ENCODE assay signal across 25 cellular contexts in the genomic region with DNA sequence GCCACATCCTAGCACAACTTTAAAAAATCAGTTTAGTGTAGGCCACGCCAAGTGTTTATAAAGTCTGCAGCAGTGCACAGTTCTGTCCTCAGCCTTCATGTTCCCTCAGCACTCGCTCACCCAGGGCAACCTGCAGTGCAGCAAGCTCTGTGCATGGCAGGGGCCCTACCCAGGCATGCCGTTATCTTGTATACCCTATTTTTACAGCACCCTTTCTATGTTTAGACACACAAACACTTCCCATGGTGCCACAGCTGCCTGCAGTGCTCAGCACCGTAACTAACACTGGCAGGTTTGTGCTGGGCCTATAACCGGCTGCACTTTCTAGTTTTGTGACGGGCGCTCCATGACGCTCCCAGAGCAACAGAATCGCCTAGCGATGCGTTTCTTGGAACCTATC. TPM values are rescaled to one million over a fixed set of nuclear protein-coding genes. Genes with fewer than 3 reads are reported as not detected.
DNase-seq lines count a peak whose midpoint lies in the region; ATAC-seq and TF ChIP-seq lines count a peak whose summit lies in the region.
"Had no signal": no experiment of that assay in that cellular context is flagged by ENCODE, and none has a peak within 500 bp of the region (broad histone marks: within the 10 kb centered on the region; RNA-seq: fewer than 3 reads in every experiment).

No MANE protein-coding gene starts in this region.

- TF ChIP-seq POLR2A in esophagus squamous epithelium (IDR thresholded peaks at IDR 0.05) = no peak

- peak; percentile 87 for ATAC-seq in Right ventricle myocardium inferior
- ATAC-seq: GM23338, PC-3 had no signal

- intact Hi-C loops in Right ventricle myocardium inferior (cut with DNase I) = loop anchor here (1.0 to 5.0 kb wide), 3 partner anchors 45 to 78 kb away; a partner anchor contains a TSS
- intact Hi-C loops in cardiac septum (cut with DNase I) = loop anchor here (10.0 kb wide), 1 partner anchor 187 kb away; a partner anchor contains a TSS
- intact Hi-C loops in left ventricle myocardium inferior (cut with micrococcal nuclease) = no loop called here
- intact Hi-C loops in esophagus squamous epithelium (cut with DNase I) = no loop called here

- H3K4me3 ChIP-seq in left ventricle myocardium inferior (peak overlapping the region; percentile 57), osteoblast (ENCODE audit: insufficient read depth, low read length) (no peak overlapping the region), esophagus squamous epithelium (no peak overlapping the region)
- H3K4me3 ChIP-seq: GM23338, SJCRH30 had no signal

- no peak overlapping the region for H2AFZ ChIP-seq in osteoblast (ENCODE audit: low read length)
- H2AFZ ChIP-seq: GM23338 had no signal

- no peak for DNase-seq in Right ventricle myocardium inferior (ENCODE audit: missing footprints)
- no peak for DNase-seq in cardiac septum (ENCODE audit: low spot score)
- peak; percentile 67 for DNase-seq in left ventricle myocardium inferior
- DNase-seq in osteoblast (ENCODE audit: insufficient read length, low spot score, missing footprints) = peak; percentile 63
- no peak for DNase-seq in activated CD4-positive, alpha-beta T cell treated with anti-CD3 and anti-CD28 coated beads for 48 hours
- no peak for DNase-seq in esophagus squamous epithelium (lab: John Stamatoyannopoulos, UW)
- no peak for DNase-seq in COLO668 (lab: John Stamatoyannopoulos, UW; ENCODE audit: unreplicated experiment)
- DNase-seq: AML-193, DMS153, GF-D8, HCEC 1CT, KBM-7, MV-4-11, NCI-H1417, NCI-H187, NCI-H2107, NCI-H2227 treated with DMSO at 0.1 percent for 48 hours, NCI-H510A treated with DMSO at 0.1 percent for 48 hours, NCI-H774, PC-3, RPMI8226, SJCRH30 had no signal

- H4K20me1 ChIP-seq in osteoblast (ENCODE audit: insufficient read depth, low read length) = no peaks in the 10 kb centered on the region

- TF ChIP-seq CTCF in left ventricle myocardium inferior (IDR thresholded peaks at IDR 0.05; ENCODE audit: borderline replicate concordance) (no peak), osteoblast (IDR thresholded peaks at IDR 0.05; ENCODE audit: extremely low read depth, low read depth, low read length) (no peak), esophagus squamous epithelium (IDR thresholded peaks at IDR 0.05) (no peak)

- no peak overlapping the region for H3K4me2 ChIP-seq in osteoblast (ENCODE audit: insufficient read depth, low read length)
- H3K4me2 ChIP-seq: GM23338 had no signal

- H3K36me3 ChIP-seq in left ventricle myocardium inferior (peaks cover 17% of the 10 kb centered on the region), osteoblast (ENCODE audit: insufficient read depth, low read length) (no peaks in the 10 kb centered on the region), esophagus squamous epithelium (peaks cover 0 to 14% (median 0%) of the 10 kb centered on the region in 3 donors)
- H3K36me3 ChIP-seq: SJCRH30 had no signal

- no peaks in the 10 kb centered on the region for H3K9me3 ChIP-seq in left ventricle myocardium inferior (replicated peaks)
- H3K9me3 ChIP-seq in osteoblast (ENCODE audit: low read depth, low read length) = no peaks in the 10 kb centered on the region
- H3K9me3 ChIP-seq in esophagus squamous epithelium = no peaks in the 10 kb centered on the region
- H3K9me3 ChIP-seq: SJCRH30 had no signal

- H3K79me2 ChIP-seq in osteoblast (ENCODE audit: insufficient read depth, low read length) = no peaks in the 10 kb centered on the region

- H3K4me1 ChIP-seq in left ventricle myocardium inferior (peaks cover 72% of the 10 kb centered on the region), osteoblast (ENCODE audit: insufficient read depth, low read length) (no peaks in the 10 kb centered on the region), esophagus squamous epithelium (no peaks in the 10 kb centered on the region)
- H3K4me1 ChIP-seq: SJCRH30 had no signal

- H3K27me3 ChIP-seq in left ventricle myocardium inferior (ENCODE audit: low read depth) = no peaks in the 10 kb centered on the region
- H3K27me3 ChIP-seq in osteoblast (ENCODE audit: insufficient read depth, low read length) = no peaks in the 10 kb centered on the region
- no peaks in the 10 kb centered on the region for H3K27me3 ChIP-seq in esophagus squamous epithelium
- H3K27me3 ChIP-seq: SJCRH30 had no signal

- peak overlapping the region; percentile 32 for H3K27ac ChIP-seq in cingulate gyrus (ENCODE audit: low read depth, low read length)
- H3K27ac ChIP-seq in left ventricle myocardium inferior (replicated peaks) = peak overlapping the region; percentile 96
- no peak overlapping the region for H3K27ac ChIP-seq in osteoblast (ENCODE audit: low read depth, low read length)
- no peak overlapping the region for H3K27ac ChIP-seq in esophagus squamous epithelium
- H3K27ac ChIP-seq: 22Rv1, SJCRH30 had no signal

- WGBS in esophagus squamous epithelium, 2 donors = 81 to 86% methylated on average over 10 to 11 of the region's 11 CpGs

RNA-seq across cellular contexts. Expression of a gene that starts 43.8 kb away (rescaled TPM):
- total RNA-seq in Right ventricle myocardium inferior (13.8 TPM), cardiac septum (17.4 TPM), left ventricle myocardium inferior (13.6 TPM), osteoblast (under 0.01 and 0.36 TPM in 2 replicates), esophagus squamous epithelium (1 to 10 TPM in 3 of 4 donors, under 1 TPM in 1; 0.79 to 4.2 (median 2.0) TPM)

RNA-seq across cellular contexts. Expression of a gene that starts 47.7 kb away (rescaled TPM):
- 97.4 TPM for total RNA-seq in Right ventricle myocardium inferior
- 67.8 TPM for total RNA-seq in cardiac septum
- total RNA-seq in left ventricle myocardium inferior = 79.2 TPM
- total RNA-seq in osteoblast = 27.5 and 29.5 TPM in 2 replicates
- 10 to 100 TPM; 37.0 to 55.5 (median 50.2) TPM for total RNA-seq in esophagus squamous epithelium

RNA-seq across cellular contexts. Expression of a gene that starts 50.8 kb away (rescaled TPM):
- total RNA-seq in Right ventricle myocardium inferior = 1.6 TPM
- 5.0 TPM for total RNA-seq in cardiac septum
- 3.4 TPM for total RNA-seq in left ventricle myocardium inferior
- total RNA-seq in osteoblast = 1.8 and 2.9 TPM in 2 replicates
- 10 to 100 TPM; 10.9 to 22.3 (median 14.4) TPM for total RNA-seq in esophagus squamous epithelium

Comparison
In these comparisons a context has a peak if more than half of its experiments do, and no peak if none do; other contexts are left out.
1. DNase-seq: peak in left ventricle myocardium inferior (single experiment) and osteoblast (single experiment); none in Right ventricle myocardium inferior (single experiment), cardiac septum (single experiment), activated CD4-positive, alpha-beta T cell treated with anti-CD3 and anti-CD28 coated beads for 48 hours (single experiment), esophagus squamous epithelium (single experiment) and COLO668 (single experiment).
2. intact Hi-C loops: an anchor here in Right ventricle myocardium inferior (1.0 to 5.0 kb wide) and cardiac septum (10.0 kb wide); none called in left ventricle myocardium inferior and esophagus squamous epithelium.
3. H3K27ac ChIP-seq: peak in cingulate gyrus (single experiment) and left ventricle myocardium inferior (single experiment); none in osteoblast (single experiment) and esophagus squamous epithelium (0 of 4).